ENCODE assay signal across 15 cellular contexts in the genomic region with DNA sequence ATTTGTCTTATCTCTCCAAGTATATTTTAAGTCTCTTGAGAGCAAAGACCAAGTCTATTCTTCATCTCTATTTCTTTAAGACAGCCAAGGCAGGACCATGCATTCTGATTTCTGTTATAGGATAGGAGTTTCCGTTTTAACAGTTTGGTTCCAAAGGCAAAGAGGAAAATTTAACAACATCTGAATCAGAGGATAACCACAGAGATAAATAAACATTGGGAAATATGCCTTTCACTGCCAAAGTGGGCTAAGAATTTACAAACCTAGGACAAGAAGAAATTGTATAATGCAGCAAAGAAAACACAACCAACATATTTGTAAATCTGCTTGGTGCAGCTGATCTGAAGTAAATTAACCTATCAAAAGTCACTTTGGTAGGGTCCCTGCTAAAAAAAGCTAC. TPM values are rescaled to one million over a fixed set of nuclear protein-coding genes. Genes with fewer than 3 reads are reported as not detected.
DNase-seq lines count a peak whose midpoint lies in the region; ATAC-seq and TF ChIP-seq lines count a peak whose summit lies in the region.
"Had no signal": no experiment of that assay in that cellular context is flagged by ENCODE, and none has a peak within 500 bp of the region (broad histone marks: within the 10 kb centered on the region; RNA-seq: fewer than 3 reads in every experiment).

No MANE protein-coding gene starts in this region.

- peaks cover 73% of the 10 kb centered on the region for H3K4me1 Mint-ChIP-seq in activated T-cell treated with anti-CD3 and anti-CD28 coated beads, Interleukin-2, amount 50 U/mL, for 72 hours (ENCODE audit: low read depth)
- H3K4me1 Mint-ChIP-seq in stimulated activated effector memory CD8-positive, alpha-beta T cell treated with anti-CD3 and anti-CD28 coated beads, Interleukin-12 subunit alpha, Interleukin-12 subunit beta, amount 100 ng/mL, for 72 hours, result peaks cover 46% of the 10 kb centered on the region
- H3K4me1 Mint-ChIP-seq in H9, result peaks cover 10 to 14% of the 10 kb centered on the region in 2 experiments; a peak in 3 of 4 replicates

- CTCF ChIA-PET in RWPE1 (lab: Yijun Ruan, JAX), result no interaction called here

- WGBS in H9 (ENCODE audit: extremely low coverage, insufficient read length, low lambda C conversion rate), result no CpG with 5 or more reads among the region's 1 CpG

- no peak for DNase-seq in activated T-cell treated with anti-CD3 and anti-CD28 coated beads, Interleukin-2, amount 50 U/mL, for 72 hours
- no peak for DNase-seq in activated T-cell treated with anti-CD3 and anti-CD28 coated beads for 4 hours
- peak; percentile 21 for DNase-seq in RWPE1 (ENCODE audit: low spot score)
- peak; percentile 80 to 91 for DNase-seq in fibroblast of lung (ENCODE audit: low read depth in 2 of 2)
- no peak for DNase-seq in stimulated activated effector memory CD8-positive, alpha-beta T cell treated with anti-CD3 and anti-CD28 coated beads, Interleukin-12 subunit alpha, Interleukin-12 subunit beta, amount 100 ng/mL, for 72 hours (ENCODE audit: low spot score in 2 of 2)
- DNase-seq in H9, result no peak
- DNase-seq in cardiac septum (ENCODE audit: low spot score), result no peak
- DNase-seq in effector CD8-positive, alpha-beta T cell (lab: John Stamatoyannopoulos, UW), result no peak
- DNase-seq: activated CD8-positive, alpha-beta memory T cell treated with anti-CD3 and anti-CD28 coated beads for 24 hours; H7; NCI-H1092 treated with DMSO at 0.1 percent for 48 hours; pancreas; stimulated activated CD4-positive, alpha-beta T cell treated with anti-CD3 and anti-CD28 coated beads, Interleukin-2, amount 100 ng/mL, for 48 hours; stomach had no signal

- no peak overlapping the region for H4K5ac ChIP-seq in H9 (ENCODE audit: insufficient read length, low read depth, low read length)

- peak overlapping the region; percentile 20 for H3K27ac Mint-ChIP-seq in activated T-cell treated with anti-CD3 and anti-CD28 coated beads, Interleukin-2, amount 50 U/mL, for 72 hours
- peak overlapping the region; percentile 61 for H3K27ac Mint-ChIP-seq in stimulated activated effector memory CD8-positive, alpha-beta T cell treated with anti-CD3 and anti-CD28 coated beads, Interleukin-12 subunit alpha, Interleukin-12 subunit beta, amount 100 ng/mL, for 72 hours
- peak overlapping the region in 1 of 3 experiments; percentile 25; a peak in 1 of 7 replicates for H3K27ac Mint-ChIP-seq in H9

- intact Hi-C loops in cardiac septum (cut with DNase I), result no loop called here

- no peak overlapping the region for H3K56ac ChIP-seq in H9 (ENCODE audit: insufficient read length, low read depth, low read length)

- no peak overlapping the region for H3K14ac ChIP-seq in H9 (ENCODE audit: insufficient read depth, low read length)

- H3K27ac ChIP-seq in RWPE1 (peak overlapping the region; percentile 81), fibroblast of lung (ENCODE audit: insufficient read depth, low read length) (no peak overlapping the region), H9 (ENCODE audit: insufficient read length, low read depth, low read length) (no peak overlapping the region)
- H3K27ac ChIP-seq: pancreas had no signal

- no peak overlapping the region for H2BK20ac ChIP-seq in H9 (ENCODE audit: low read depth, low read length, poor library complexity, severe bottlenecking)

- no peaks in the 10 kb centered on the region for H3K27me3 ChIP-seq in fibroblast of lung (ENCODE audit: control insufficient read depth, insufficient read depth, low read length)
- no peaks in the 10 kb centered on the region for H3K27me3 ChIP-seq in H9 (ENCODE audit: insufficient read depth, low read length)
- H3K27me3 ChIP-seq: pancreas, stomach had no signal

- H2BK12ac ChIP-seq in H9 (ENCODE audit: insufficient read length, low read depth, low read length), result no peak overlapping the region

- peaks cover 2% of the 10 kb centered on the region for H4K20me1 ChIP-seq in fibroblast of lung (ENCODE audit: control insufficient read depth, extremely low read depth, insufficient read depth, low read length)
- H4K20me1 ChIP-seq in H9 (ENCODE audit: control insufficient read depth, insufficient read depth, insufficient read length), result no peaks in the 10 kb centered on the region

- H4K8ac ChIP-seq in H9 (replicated peaks; ENCODE audit: insufficient read length, low read depth, low read length), result no peak overlapping the region

- no peak overlapping the region for H4K91ac ChIP-seq in H9 (ENCODE audit: insufficient read length, low read depth, low read length)

- POLR2A ChIA-PET in RWPE1 (lab: Yijun Ruan, JAX; ENCODE audit: low non-redundant PET), result no interaction called here

- no peak for ATAC-seq in activated T-cell treated with anti-CD3 and anti-CD28 coated beads, Interleukin-2, amount 50 U/mL, for 72 hours (replicated peaks in 1 of 2)
- no peak for ATAC-seq in stimulated activated effector memory CD8-positive, alpha-beta T cell treated with anti-CD3 and anti-CD28 coated beads, Interleukin-12 subunit alpha, Interleukin-12 subunit beta, amount 100 ng/mL, for 72 hours
- ATAC-seq: esophagus mucosa, pancreas had no signal

- peaks cover 5% of the 10 kb centered on the region for H3K79me1 ChIP-seq in H9 (ENCODE audit: insufficient read depth, low read depth, low read length, poor library complexity, severe bottlenecking)

- H3T11ph ChIP-seq in H9 (ENCODE audit: low read length), result no peak overlapping the region

- H3K9ac ChIP-seq in fibroblast of lung (ENCODE audit: insufficient read depth, low read length) (no peak overlapping the region), H9 (ENCODE audit: extremely low read depth, insufficient read length, low read length) (no peak overlapping the region)

- no peak overlapping the region for H3K4me3 ChIP-seq in fibroblast of lung (replicated peaks in 1 of 4; ENCODE audit: control extremely low read depth in 1 of 4, insufficient read depth in 1 of 4, low read depth in 3 of 4, low read length in 4 of 4)
- H3K4me3 ChIP-seq: pancreas, stomach had no signal

- peaks cover 0 to 3% of the 10 kb centered on the region in 2 donors for H3K9me3 Mint-ChIP-seq in activated T-cell treated with anti-CD3 and anti-CD28 coated beads, Interleukin-2, amount 50 U/mL, for 72 hours
- no peaks in the 10 kb centered on the region for H3K9me3 Mint-ChIP-seq in stimulated activated effector memory CD8-positive, alpha-beta T cell treated with anti-CD3 and anti-CD28 coated beads, Interleukin-12 subunit alpha, Interleukin-12 subunit beta, amount 100 ng/mL, for 72 hours
- no peaks in the 10 kb centered on the region for H3K9me3 Mint-ChIP-seq in H9

- H3K23ac ChIP-seq in H9 (ENCODE audit: insufficient read length, low read depth, low read length), result no peak overlapping the region

- no peak overlapping the region for H3K4me2 ChIP-seq in fibroblast of lung (ENCODE audit: extremely low read depth, insufficient read depth, low read length)
- H3K4me2 ChIP-seq in H9 (ENCODE audit: insufficient read depth, insufficient read length, low read length), result no peak overlapping the region

- H3K4me1 ChIP-seq in fibroblast of lung (ENCODE audit: control insufficient read depth, extremely low read depth, insufficient read depth, low read length) (peaks cover 6% of the 10 kb centered on the region), H9 (ENCODE audit: insufficient read depth, low read length) (no peaks in the 10 kb centered on the region)

- peak overlapping the region; percentile 11 to 89 for H3K4me3 Mint-ChIP-seq in activated T-cell treated with anti-CD3 and anti-CD28 coated beads, Interleukin-2, amount 50 U/mL, for 72 hours
- peak overlapping the region; percentile 54 for H3K4me3 Mint-ChIP-seq in stimulated activated effector memory CD8-positive, alpha-beta T cell treated with anti-CD3 and anti-CD28 coated beads, Interleukin-12 subunit alpha, Interleukin-12 subunit beta, amount 100 ng/mL, for 72 hours
- H3K4me3 Mint-ChIP-seq in H9, result no peak overlapping the region

- H3K27me3 Mint-ChIP-seq in activated T-cell treated with anti-CD3 and anti-CD28 coated beads, Interleukin-2, amount 50 U/mL, for 72 hours (ENCODE audit: low read depth), result no peaks in the 10 kb centered on the region
- H3K27me3 Mint-ChIP-seq in H9 (ENCODE audit: low read depth), result no peaks in the 10 kb centered on the region

- H3K23me2 ChIP-seq in H9 (ENCODE audit: insufficient read length, low read depth, low read length, poor library complexity, severe bottlenecking), result no peaks in the 10 kb centered on the region

- H2BK120ac ChIP-seq in H9 (ENCODE audit: low read depth, low read length, poor library complexity, severe bottlenecking), result no peak overlapping the region

- H2AK5ac ChIP-seq in H9 (ENCODE audit: insufficient read length, low read length), result no peak overlapping the region

- no peak overlapping the region for H2BK15ac ChIP-seq in H9 (ENCODE audit: low read depth, low read length)

- H3K9me3 ChIP-seq in fibroblast of lung (ENCODE audit: control insufficient read depth, insufficient read depth, low read depth, low read length) (no peaks in the 10 kb centered on the region), H9 (ENCODE audit: control insufficient read depth, low read depth, low read length) (no peaks in the 10 kb centered on the region)
- H3K9me3 ChIP-seq: pancreas, stomach had no signal

- no peak overlapping the region for H3K4ac ChIP-seq in H9 (ENCODE audit: low read depth, low read length)

- H2BK5ac ChIP-seq in H9 (ENCODE audit: insufficient read length, low read length), result no peak overlapping the region

- H2AFZ ChIP-seq in fibroblast of lung (ENCODE audit: low read length), result no peak overlapping the region
- H2AFZ ChIP-seq in H9 (ENCODE audit: low read length), result no peak overlapping the region

- no peak overlapping the region for H3K18ac ChIP-seq in H9 (ENCODE audit: insufficient read length, low read depth, low read length)

- TF ChIP-seq CTCF in RWPE1 (conservative IDR thresholded peaks at IDR 0.05; ENCODE audit: low read depth) (no peak), fibroblast of lung (conservative IDR thresholded peaks at IDR 0.05 in 1 of 2, IDR thresholded peaks at IDR 0.05 in 1 of 2; ENCODE audit: low read depth in 1 of 2, low read length in 2 of 2) (no peak), H9 (conservative IDR thresholded peaks at IDR 0.05) (no peak)

- H3K36me3 ChIP-seq in fibroblast of lung (ENCODE audit: control insufficient read depth, insufficient read depth, low read length), result no peaks in the 10 kb centered on the region
- H3K36me3 ChIP-seq: pancreas, stomach had no signal

- peaks cover 2 to 5% of the 10 kb centered on the region in 2 donors for H3K36me3 Mint-ChIP-seq in activated T-cell treated with anti-CD3 and anti-CD28 coated beads, Interleukin-2, amount 50 U/mL, for 72 hours (ENCODE audit: insufficient read depth in 2 of 2)
- H3K36me3 Mint-ChIP-seq in stimulated activated effector memory CD8-positive, alpha-beta T cell treated with anti-CD3 and anti-CD28 coated beads, Interleukin-12 subunit alpha, Interleukin-12 subunit beta, amount 100 ng/mL, for 72 hours, result peaks cover 5% of the 10 kb centered on the region
- H3K36me3 Mint-ChIP-seq in H9 (ENCODE audit: insufficient read depth in 1 of 3, low read depth in 3 of 3), result 0 out of 7 replicates have a peak, but pooled peaks cover 0 to 2% (median 0%) of the 10 kb centered on the region in 3 experiments

- peaks cover 64% of the 10 kb centered on the region for H3K79me2 ChIP-seq in fibroblast of lung (ENCODE audit: control insufficient read depth, insufficient read depth, low read length)
- peaks cover 20% of the 10 kb centered on the region for H3K79me2 ChIP-seq in H9 (ENCODE audit: insufficient read depth, low read length)

RNA-seq across cellular contexts. Expression of gene USP32, which starts 37.7 kb away (rescaled TPM):
- total RNA-seq in activated T-cell treated with anti-CD3 and anti-CD28 coated beads, Interleukin-2, amount 50 U/mL, for 72 hours, result 10 to 100 TPM; 42.4 to 48.8 TPM
- 61.6 and 82.7 TPM in 2 replicates for total RNA-seq in fibroblast of lung
- 40.0 and 40.1 TPM in 2 replicates for polyA plus RNA-seq in fibroblast of lung
- 39.8 and 42.1 TPM in 2 replicates for polyA plus RNA-seq in fibroblast of lung (2012)
- 20.4 and 45.0 TPM in 2 replicates for polyA minus RNA-seq in fibroblast of lung (ENCODE audit: low replicate concordance)
- total RNA-seq in H9 (2021), result 73.5 and 74.7 TPM in 2 replicates
- 32.1 TPM for total RNA-seq in cardiac septum

Comparison
In these comparisons a context has a peak if more than half of its experiments do, and no peak if none do; other contexts are left out.
1. DNase-seq: peak in RWPE1 (single experiment) and fibroblast of lung (2 of 2); none in activated T-cell treated with anti-CD3 and anti-CD28 coated beads, Interleukin-2, amount 50 U/mL, for 72 hours (0 of 2), activated T-cell treated with anti-CD3 and anti-CD28 coated beads for 4 hours (single experiment), stimulated activated effector memory CD8-positive, alpha-beta T cell treated with anti-CD3 and anti-CD28 coated beads, Interleukin-12 subunit alpha, Interleukin-12 subunit beta, amount 100 ng/mL, for 72 hours (0 of 2), H9 (single experiment), cardiac septum (single experiment) and effector CD8-positive, alpha-beta T cell (single experiment).
2. H3K4me3 Mint-ChIP-seq: peak in activated T-cell treated with anti-CD3 and anti-CD28 coated beads, Interleukin-2, amount 50 U/mL, for 72 hours (2 of 2) and stimulated activated effector memory CD8-positive, alpha-beta T cell treated with anti-CD3 and anti-CD28 coated beads, Interleukin-12 subunit alpha, Interleukin-12 subunit beta, amount 100 ng/mL, for 72 hours (single experiment); none in H9 (0 of 2).